ENCODE assay signal across 15 cellular contexts in genomic region chr6:156971153-156971882, GRCh38.
"Had no signal": no experiment of that assay in that cellular context is flagged by ENCODE, and none has a peak within 500 bp of the region (broad histone marks: within the 10 kb centered on the region; RNA-seq: fewer than 3 reads in every experiment).

No MANE protein-coding gene starts in this region.

- H3K27me3 ChIP-seq: ascending aorta, left lung, pancreas, transverse colon had no signal

- H3K36me3 Mint-ChIP-seq: stimulated activated effector memory CD8-positive, alpha-beta T cell treated with anti-CD3 and anti-CD28 coated beads, Interleukin-12 subunit alpha, Interleukin-12 subunit beta, amount 100 ng/mL, for 72 hours had no signal

- H3K4me3 ChIP-seq: ascending aorta, left lung, pancreas, transverse colon had no signal

- ATAC-seq: activated CD8-positive, alpha-beta T cell treated with anti-CD3 and anti-CD28 coated beads, Interleukin-2, amount 10 ng/mL, durations not matched to agents 7 days and 5 days; esophagus mucosa; left lung; pancreas; stimulated activated effector memory CD8-positive, alpha-beta T cell treated with anti-CD3 and anti-CD28 coated beads, Interleukin-12 subunit alpha, Interleukin-12 subunit beta, amount 100 ng/mL, for 72 hours had no signal

- H3K9me3 Mint-ChIP-seq: activated T-helper 1 cell treated with anti-CD3 and anti-CD28 coated beads, Interleukin-12 subunit alpha, Interleukin-12 subunit beta, Interleukin-2, Interleukin-4 antibody, amounts not matched to agents 30 ng/mL and 10 ng/mL and 1 ng/mL, durations not matched to agents 14 hours and 24 hours and 36 hours; stimulated activated effector memory CD8-positive, alpha-beta T cell treated with anti-CD3 and anti-CD28 coated beads, Interleukin-12 subunit alpha, Interleukin-12 subunit beta, amount 100 ng/mL, for 72 hours had no signal

- DNase-seq: activated CD4-positive, alpha-beta T cell treated with anti-CD3 and anti-CD28 coated beads for 4 hours; activated CD8-positive, alpha-beta memory T cell treated with anti-CD3 and anti-CD28 coated beads, Interleukin-2, amount 50 U/mL, for 48 hours; activated CD8-positive, alpha-beta T cell treated with anti-CD3 and anti-CD28 coated beads, Interleukin-2, amount 10 ng/mL, durations not matched to agents 7 days and 5 days; activated naive CD4-positive, alpha-beta T cell; head of caudate nucleus; left lung; pancreas; small intestine; T-helper 9 cell; transverse colon; WERI-Rb-1 had no signal

- H3K4me3 Mint-ChIP-seq: activated CD8-positive, alpha-beta T cell treated with anti-CD3 and anti-CD28 coated beads, Interleukin-2, amount 10 ng/mL, durations not matched to agents 7 days and 5 days; activated T-helper 1 cell treated with anti-CD3 and anti-CD28 coated beads, Interleukin-12 subunit alpha, Interleukin-12 subunit beta, Interleukin-2, Interleukin-4 antibody, amounts not matched to agents 30 ng/mL and 10 ng/mL and 1 ng/mL, durations not matched to agents 14 hours and 24 hours and 36 hours; stimulated activated effector memory CD8-positive, alpha-beta T cell treated with anti-CD3 and anti-CD28 coated beads, Interleukin-12 subunit alpha, Interleukin-12 subunit beta, amount 100 ng/mL, for 72 hours had no signal

- H3K9me3 ChIP-seq: ascending aorta, left lung, pancreas, transverse colon had no signal

- H3K27ac Mint-ChIP-seq: activated CD8-positive, alpha-beta T cell treated with anti-CD3 and anti-CD28 coated beads, Interleukin-2, amount 10 ng/mL, durations not matched to agents 7 days and 5 days; activated T-helper 1 cell treated with anti-CD3 and anti-CD28 coated beads, Interleukin-12 subunit alpha, Interleukin-12 subunit beta, Interleukin-2, Interleukin-4 antibody, amounts not matched to agents 30 ng/mL and 10 ng/mL and 1 ng/mL, durations not matched to agents 14 hours and 24 hours and 36 hours; stimulated activated effector memory CD8-positive, alpha-beta T cell treated with anti-CD3 and anti-CD28 coated beads, Interleukin-12 subunit alpha, Interleukin-12 subunit beta, amount 100 ng/mL, for 72 hours had no signal

- H3K27ac ChIP-seq: ascending aorta, left lung, pancreas, transverse colon, WERI-Rb-1 had no signal

- H3K36me3 ChIP-seq: ascending aorta, left lung, pancreas, transverse colon, WERI-Rb-1 had no signal
